In the genomic region with DNA sequence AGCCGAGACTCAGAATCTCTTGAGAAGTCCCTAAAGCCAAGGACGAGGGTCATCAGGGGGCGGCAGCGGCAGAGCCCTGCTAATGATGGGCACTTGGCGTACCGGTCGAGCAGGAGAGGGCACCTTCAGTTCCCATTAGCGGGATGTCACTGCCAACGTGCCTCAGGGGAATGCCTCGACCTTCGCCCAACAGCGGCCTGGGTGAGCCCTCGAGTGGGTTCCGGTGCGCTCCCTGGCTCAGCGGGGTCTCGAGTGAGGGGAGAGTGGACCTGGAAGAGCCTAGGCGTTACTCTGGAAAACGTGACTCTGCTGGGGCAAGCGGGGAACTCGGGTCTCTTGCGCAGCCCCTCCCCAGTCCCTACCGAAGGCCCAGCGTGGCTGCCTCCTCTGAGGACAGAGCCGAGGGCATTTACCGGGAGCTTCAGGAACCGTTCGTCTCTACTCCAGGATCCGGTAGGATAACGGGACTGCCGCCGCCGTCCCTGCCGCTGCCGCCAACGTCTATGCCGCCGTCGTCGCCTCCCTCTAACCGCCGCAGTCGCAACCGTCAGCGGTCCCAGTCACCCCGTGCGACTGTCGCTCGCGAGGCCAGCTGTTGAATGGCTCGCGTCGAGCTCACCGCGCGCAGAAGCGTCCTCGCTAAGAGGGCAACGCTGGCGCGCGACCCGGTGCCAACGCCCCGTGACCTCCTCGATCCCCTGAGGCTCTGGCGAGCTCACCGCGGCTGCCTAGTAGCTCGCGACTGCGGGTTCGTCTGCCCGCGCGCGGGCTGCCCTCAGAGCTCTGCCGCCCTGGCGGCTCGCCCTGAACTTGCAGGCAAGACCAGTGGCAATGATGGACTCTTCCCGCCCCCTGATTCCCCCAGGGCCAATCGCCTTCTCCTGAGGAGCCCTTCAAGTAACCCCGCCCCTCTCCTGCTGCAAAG, we compare ENCODE assay signal across 8 cellular contexts. TPM values are rescaled to one million over a fixed set of nuclear protein-coding genes. Genes with fewer than 3 reads are reported as not detected.
A peak's percentile ranks its signal among the peaks of the same experiment; 100 is the strongest.
DNase-seq lines count a peak whose midpoint lies in the region; ATAC-seq and TF ChIP-seq lines count a peak whose summit lies in the region.

No MANE protein-coding gene starts in this region.

- WGBS in psoas muscle, 3 donors: 22 to 53% (median 22%) methylated on average over 47 to 83 of the region's 83 CpGs

- H3K4me3 ChIP-seq in psoas muscle: peak overlapping the region; percentile 35

- H3K27ac ChIP-seq in psoas muscle: no peak overlapping the region

- peak overlapping the region; percentile 65 for H3K4me3 Mint-ChIP-seq in activated T-cell treated with anti-CD3 and anti-CD28 coated beads, Interleukin-2, amount 50 U/mL, for 4 hours

- no peaks in the 10 kb centered on the region for H3K9me3 Mint-ChIP-seq in activated T-cell treated with anti-CD3 and anti-CD28 coated beads, Interleukin-2, amount 50 U/mL, for 4 hours

- DNase-seq in activated T-cell treated with anti-CD3 and anti-CD28 coated beads, Interleukin-2, amount 50 U/mL, for 4 hours: peak; percentile 22
- DNase-seq in fibroblast of peridontal ligament (ENCODE audit: extremely low read depth) (peak; percentile 1), psoas muscle (peak; percentile 59 to 65), cerebellar nuclear complex (lab: John Stamatoyannopoulos, UW) (no peak), GDM1 (lab: John Stamatoyannopoulos, UW) (no peak)

- H3K27me3 Mint-ChIP-seq in activated T-cell treated with anti-CD3 and anti-CD28 coated beads, Interleukin-2, amount 50 U/mL, for 4 hours (ENCODE audit: low read depth): peaks cover 6% of the 10 kb centered on the region

- ATAC-seq in HG02798 (IDR thresholded peaks at IDR 0.05; ENCODE audit: poor library complexity, unreplicated experiment) (peak; percentile 66), psoas muscle (peak; percentile 30 to 79 (median 76)), HG02763 (IDR thresholded peaks at IDR 0.05; ENCODE audit: unreplicated experiment) (no peak), GM18858 (IDR thresholded peaks at IDR 0.05; ENCODE audit: unreplicated experiment) (no peak)
- peak; percentile 92 to 93 for ATAC-seq in activated T-cell treated with anti-CD3 and anti-CD28 coated beads, Interleukin-2, amount 50 U/mL, for 4 hours

- intact Hi-C loops in psoas muscle (cut with DNase I): no loop called here

- no peaks in the 10 kb centered on the region for H3K9me3 ChIP-seq in psoas muscle

- H3K36me3 ChIP-seq in psoas muscle (ENCODE audit: insufficient read depth in 1 of 2, low read depth in 1 of 2): no peaks in the 10 kb centered on the region

- peaks cover 0 to 5% (median 0%) of the 10 kb centered on the region in 3 donors for H3K27me3 ChIP-seq in psoas muscle (ENCODE audit: insufficient read depth in 3 of 3, low read length in 2 of 3)

- H3K4me1 ChIP-seq in psoas muscle: no peaks in the 10 kb centered on the region

- TF ChIP-seq CTCF in psoas muscle (IDR thresholded peaks at IDR 0.05): peak; percentile 16

- peaks cover 7% of the 10 kb centered on the region for H3K4me1 Mint-ChIP-seq in activated T-cell treated with anti-CD3 and anti-CD28 coated beads, Interleukin-2, amount 50 U/mL, for 4 hours (ENCODE audit: low read depth)

- H3K36me3 Mint-ChIP-seq in activated T-cell treated with anti-CD3 and anti-CD28 coated beads, Interleukin-2, amount 50 U/mL, for 4 hours (ENCODE audit: insufficient read depth): no peaks in the 10 kb centered on the region

RNA-seq across cellular contexts. Expression of gene PGRMC1, which starts 37.1 kb away (rescaled TPM):
- 10 to 100 TPM; 34.6 to 42.7 (median 36.7) TPM for total RNA-seq in activated T-cell treated with anti-CD3 and anti-CD28 coated beads, Interleukin-2, amount 50 U/mL, for 4 hours
- 10 to 100 TPM in 3 of 4 donors, 1 to 10 TPM in 1; 6.3 to 15.4 (median 10.7) TPM for total RNA-seq in psoas muscle
- 10 to 100 TPM in 1 of 3 donors, 1 to 10 TPM in 2; 7.1 to 12.0 (median 9.8) TPM for polyA plus RNA-seq in psoas muscle

Comparison
In these comparisons a context has a peak if more than half of its experiments do, and no peak if none do; other contexts are left out.
1. ATAC-seq: peak in HG02798 (single experiment), activated T-cell treated with anti-CD3 and anti-CD28 coated beads, Interleukin-2, amount 50 U/mL, for 4 hours (2 of 2) and psoas muscle (4 of 4); none in HG02763 (single experiment) and GM18858 (single experiment).
2. DNase-seq: peak in activated T-cell treated with anti-CD3 and anti-CD28 coated beads, Interleukin-2, amount 50 U/mL, for 4 hours (single experiment), fibroblast of peridontal ligament (single experiment) and psoas muscle (2 of 2); none in cerebellar nuclear complex (0 of 2) and GDM1 (single experiment).